ENCODE assay signal across 9 cellular contexts in genomic region chr19:49019242-49019932, GRCh38. TPM values are rescaled to one million over a fixed set of nuclear protein-coding genes. Genes with fewer than 3 reads are reported as not detected.
A peak's percentile ranks its signal among the peaks of the same experiment; 100 is the strongest.
DNase-seq lines count a peak whose midpoint lies in the region; ATAC-seq and TF ChIP-seq lines count a peak whose summit lies in the region.
"Had no signal": no experiment of that assay in that cellular context is flagged by ENCODE, and none has a peak within 500 bp of the region (broad histone marks: within the 10 kb centered on the region; RNA-seq: fewer than 3 reads in every experiment).

No MANE protein-coding gene starts in this region.

- peak overlapping the region; percentile 27; the same call in 1 of the 2 replicates for H3K4me2 ChIP-seq in OCI-LY7 (ENCODE audit: low read length)
- H3K4me2 ChIP-seq in trophoblast cell (ENCODE audit: low read length) = no peak overlapping the region

- no peak overlapping the region for H3K9ac ChIP-seq in trophoblast cell (ENCODE audit: low read length)

- H3K27ac ChIP-seq in OCI-LY7 (ENCODE audit: low read depth, low read length, poor library complexity, severe bottlenecking) (no peak overlapping the region), foreskin keratinocyte (no peak overlapping the region), trophoblast cell (ENCODE audit: low read depth, low read length) (no peak overlapping the region), urinary bladder (ENCODE audit: low read depth) (no peak overlapping the region)

- no CpG with 5 or more reads among the region's 41 CpGs for WGBS in trophoblast cell (ENCODE audit: extremely low coverage, insufficient coverage, insufficient read length)
- WGBS in urinary bladder = 21% methylated on average over 41 of the region's 41 CpGs

- H2BK5ac ChIP-seq in trophoblast cell (ENCODE audit: low read depth, low read length, poor library complexity) = no peak overlapping the region

- peak overlapping the region; percentile 44 for H3K27ac Mint-ChIP-seq in activated T-helper 1 cell treated with anti-CD3 and anti-CD28 coated beads, Interleukin-12 subunit alpha, Interleukin-12 subunit beta, Interleukin-2, Interleukin-4 antibody, amounts not matched to agents 30 ng/mL and 10 ng/mL and 1 ng/mL, durations not matched to agents 14 hours and 24 hours and 36 hours

- H2BK12ac ChIP-seq in trophoblast cell (ENCODE audit: low read length) = no peak overlapping the region

- BruUV-seq in OCI-LY7 (replicated peaks; lab: Mats Ljungman, UMichigan) = no TSS peak

- H3K79me1 ChIP-seq in trophoblast cell (ENCODE audit: low read length) = peaks cover 10% of the 10 kb centered on the region

- no peak overlapping the region for H3K23ac ChIP-seq in trophoblast cell (ENCODE audit: low read length)

- H4K8ac ChIP-seq in trophoblast cell (ENCODE audit: low read depth, low read length) = no peak overlapping the region

- H3K14ac ChIP-seq in trophoblast cell (ENCODE audit: low read length) = no peak overlapping the region

- peaks cover 20% of the 10 kb centered on the region for H3K27me3 Mint-ChIP-seq in activated T-helper 1 cell treated with anti-CD3 and anti-CD28 coated beads, Interleukin-12 subunit alpha, Interleukin-12 subunit beta, Interleukin-2, Interleukin-4 antibody, amounts not matched to agents 30 ng/mL and 10 ng/mL and 1 ng/mL, durations not matched to agents 14 hours and 24 hours and 36 hours (ENCODE audit: insufficient read depth)

- H3K36me3 ChIP-seq in OCI-LY7 (ENCODE audit: insufficient read depth, low read length) (peaks cover 21% of the 10 kb centered on the region), trophoblast cell (ENCODE audit: control insufficient read depth in 1 of 2, insufficient read depth in 2 of 2, low read length in 2 of 2) (peaks cover 15 to 18% of the 10 kb centered on the region in 2 experiments), urinary bladder (ENCODE audit: insufficient read depth) (peaks cover 2% of the 10 kb centered on the region)

- H4K20me1 ChIP-seq in OCI-LY7 (ENCODE audit: insufficient read depth, low read length) = no peaks in the 10 kb centered on the region

- no peaks in the 10 kb centered on the region for H3K9me3 ChIP-seq in OCI-LY7 (ENCODE audit: low read length)
- H3K9me3 ChIP-seq in trophoblast cell (ENCODE audit: insufficient read depth, low read depth, low read length) = peaks cover 1% of the 10 kb centered on the region

- no peak overlapping the region for H4K91ac ChIP-seq in trophoblast cell (ENCODE audit: low read depth, low read length)

- H3K18ac ChIP-seq in trophoblast cell (ENCODE audit: low read length) = no peak overlapping the region

- H3K4me1 ChIP-seq in OCI-LY7 (ENCODE audit: insufficient read depth, low read length, poor library complexity, severe bottlenecking) (peaks cover 43% of the 10 kb centered on the region), foreskin keratinocyte (no peaks in the 10 kb centered on the region), trophoblast cell (ENCODE audit: control insufficient read depth in 1 of 2, insufficient read depth in 2 of 2, low read length in 2 of 2) (peaks cover 5 to 11% of the 10 kb centered on the region in 2 experiments), urinary bladder (ENCODE audit: insufficient read depth) (no peaks in the 10 kb centered on the region)

- H2AK5ac ChIP-seq in trophoblast cell (ENCODE audit: low read length) = no peak overlapping the region

- peak; percentile 42 for DNase-seq in NCI-H2227 (lab: John Stamatoyannopoulos, UW; ENCODE audit: unreplicated experiment)
- no peak for DNase-seq in NCI-H2227 treated with DMSO at 0.1 percent for 48 hours (lab: John Stamatoyannopoulos, UW)
- peak; percentile 56 for DNase-seq in OCI-LY7 (ENCODE audit: low spot score)
- peak; percentile 48 for DNase-seq in activated T-helper 1 cell treated with anti-CD3 and anti-CD28 coated beads, Interleukin-12 subunit alpha, Interleukin-12 subunit beta, Interleukin-2, Interleukin-4 antibody, amounts not matched to agents 30 ng/mL and 10 ng/mL and 1 ng/mL, durations not matched to agents 14 hours and 24 hours and 36 hours (ENCODE audit: low spot score)
- DNase-seq in foreskin keratinocyte = peak in 1 of 2 donors; percentile 38
- peak in 1 of 2 donors; percentile 53 for DNase-seq in trophoblast cell

- H3K9me2 ChIP-seq in OCI-LY7 (ENCODE audit: insufficient read depth, low read length) = no peaks in the 10 kb centered on the region

- H3K27me3 ChIP-seq in foreskin keratinocyte (peaks cover 8% of the 10 kb centered on the region), trophoblast cell (ENCODE audit: insufficient read depth, low read length) (peaks cover 7% of the 10 kb centered on the region)

- CTCF ChIA-PET in OCI-LY7 (lab: Charles Lee; ENCODE audit: unreplicated experiment) = interaction anchor here (0.6 kb wide), 1 partner anchor 282 kb away, joined by 3 read pairs; no protein-coding TSS in a partner anchor

- H4K12ac ChIP-seq in trophoblast cell (ENCODE audit: low read depth, low read length) = no peak overlapping the region

- no peak overlapping the region for H2AFZ ChIP-seq in OCI-LY7 (ENCODE audit: low read length)
- H2AFZ ChIP-seq in trophoblast cell (ENCODE audit: insufficient read depth, low read length, poor library complexity) = peak overlapping the region; percentile 25

- no peak overlapping the region for H3K4ac ChIP-seq in trophoblast cell (ENCODE audit: low read depth, low read length)

- ATAC-seq in foreskin keratinocyte (peak; percentile 45), HG02759 (IDR thresholded peaks at IDR 0.05; ENCODE audit: unreplicated experiment) (no peak)

- TF ChIP-seq CTCF in OCI-LY7 (conservative IDR thresholded peaks at IDR 0.05; ENCODE audit: low read length) (peak; percentile 37), foreskin keratinocyte (conservative IDR thresholded peaks at IDR 0.05) (peak; percentile 33)

- intact Hi-C loops in OCI-LY7 (cut with micrococcal nuclease; ENCODE audit: unreplicated experiment) = no loop called here
- intact Hi-C loops in activated T-helper 1 cell treated with anti-CD3 and anti-CD28 coated beads, Interleukin-12 subunit alpha, Interleukin-12 subunit beta, Interleukin-2, Interleukin-4 antibody, amounts not matched to agents 30 ng/mL and 10 ng/mL and 1 ng/mL, durations not matched to agents 14 hours and 24 hours and 36 hours (cut with micrococcal nuclease) = loop anchor here (1.0 to 2.0 kb wide), 2 partner anchors 26 to 37 kb away; partner anchors contain the start of genes CGB7, GYS1 and RUVBL2

- H3K79me2 ChIP-seq in OCI-LY7 (ENCODE audit: insufficient read depth, low read depth, low read length) = no peaks in the 10 kb centered on the region
- H3K79me2 ChIP-seq in trophoblast cell (ENCODE audit: control insufficient read depth, insufficient read depth, low read length, poor library complexity) = no peaks in the 10 kb centered on the region

- peak overlapping the region; percentile 84 for H3K4me3 Mint-ChIP-seq in activated T-helper 1 cell treated with anti-CD3 and anti-CD28 coated beads, Interleukin-12 subunit alpha, Interleukin-12 subunit beta, Interleukin-2, Interleukin-4 antibody, amounts not matched to agents 30 ng/mL and 10 ng/mL and 1 ng/mL, durations not matched to agents 14 hours and 24 hours and 36 hours

- H3K36me3 Mint-ChIP-seq in activated T-helper 1 cell treated with anti-CD3 and anti-CD28 coated beads, Interleukin-12 subunit alpha, Interleukin-12 subunit beta, Interleukin-2, Interleukin-4 antibody, amounts not matched to agents 30 ng/mL and 10 ng/mL and 1 ng/mL, durations not matched to agents 14 hours and 24 hours and 36 hours (ENCODE audit: low read depth) = peaks cover 9% of the 10 kb centered on the region

- POLR2A ChIA-PET in OCI-LY7 (lab: Charles Lee) = interaction anchor here (1.1 kb wide), 1 partner anchor 53 kb away, joined by 3 read pairs; no protein-coding TSS in a partner anchor

- no peak overlapping the region for H2BK120ac ChIP-seq in trophoblast cell (ENCODE audit: insufficient read depth, low read length, poor library complexity)

- H3K9me3 Mint-ChIP-seq in activated T-helper 1 cell treated with anti-CD3 and anti-CD28 coated beads, Interleukin-12 subunit alpha, Interleukin-12 subunit beta, Interleukin-2, Interleukin-4 antibody, amounts not matched to agents 30 ng/mL and 10 ng/mL and 1 ng/mL, durations not matched to agents 14 hours and 24 hours and 36 hours = no peaks in the 10 kb centered on the region

- H3K4me3 ChIP-seq in OCI-LY7 (ENCODE audit: low read depth, low read length, poor library complexity, severe bottlenecking) = no peak overlapping the region
- H3K4me3 ChIP-seq in trophoblast cell (ENCODE audit: low read depth, low read length) = no peak overlapping the region
- H3K4me3 ChIP-seq in urinary bladder (ENCODE audit: low read depth, low read length) = peak overlapping the region; percentile 14

- H3K4me1 Mint-ChIP-seq in activated T-helper 1 cell treated with anti-CD3 and anti-CD28 coated beads, Interleukin-12 subunit alpha, Interleukin-12 subunit beta, Interleukin-2, Interleukin-4 antibody, amounts not matched to agents 30 ng/mL and 10 ng/mL and 1 ng/mL, durations not matched to agents 14 hours and 24 hours and 36 hours (ENCODE audit: low read depth) = peaks cover 20% of the 10 kb centered on the region

RNA-seq across cellular contexts. Expression of gene LHB, which starts 2.5 kb away (rescaled TPM):
- 1.1 TPM in 1 of 2 replicates, not detected in the other for total RNA-seq in OCI-LY7 (2014; rRNA removed; shearing (Covaris generic))
- total RNA-seq in OCI-LY7 (2022) (not detected in 2 replicates), foreskin keratinocyte (0.35 and 0.44 TPM in 2 replicates), urinary bladder (not detected)
- total RNA-seq in activated T-helper 1 cell treated with anti-CD3 and anti-CD28 coated beads, Interleukin-12 subunit alpha, Interleukin-12 subunit beta, Interleukin-2, Interleukin-4 antibody, amounts not matched to agents 30 ng/mL and 10 ng/mL and 1 ng/mL, durations not matched to agents 14 hours and 24 hours and 36 hours = not detected in 2 replicates
- polyA plus RNA-seq in foreskin keratinocyte (0.65 and 0.81 TPM in 2 replicates), urinary bladder (not detected)
- polyA plus RNA-seq in trophoblast cell (2013) = 1.6 and 1.7 TPM in 2 replicates
- total RNA-seq: frontal cortex had no signal

RNA-seq across cellular contexts. Expression of gene CGB3, which starts 4.7 kb away (rescaled TPM):
- not detected in 2 replicates for total RNA-seq in OCI-LY7 (2014; rRNA removed; shearing (Covaris generic))
- total RNA-seq in OCI-LY7 (2022) (not detected in 2 replicates), foreskin keratinocyte (not detected in 2 replicates), urinary bladder (not detected)
- total RNA-seq in activated T-helper 1 cell treated with anti-CD3 and anti-CD28 coated beads, Interleukin-12 subunit alpha, Interleukin-12 subunit beta, Interleukin-2, Interleukin-4 antibody, amounts not matched to agents 30 ng/mL and 10 ng/mL and 1 ng/mL, durations not matched to agents 14 hours and 24 hours and 36 hours = not detected in 2 replicates
- polyA plus RNA-seq in foreskin keratinocyte (not detected in 2 replicates), urinary bladder (not detected)
- 132 and 135 TPM in 2 replicates for polyA plus RNA-seq in trophoblast cell (2013)
- total RNA-seq: frontal cortex had no signal

RNA-seq across cellular contexts. Expression of gene CGB2, which starts 12.3 kb away (rescaled TPM):
- not detected in 2 replicates for total RNA-seq in OCI-LY7 (2014; rRNA removed; shearing (Covaris generic))
- total RNA-seq in OCI-LY7 (2022) (not detected in 2 replicates), foreskin keratinocyte (not detected in 2 replicates), urinary bladder (not detected)
- not detected in 2 replicates for total RNA-seq in activated T-helper 1 cell treated with anti-CD3 and anti-CD28 coated beads, Interleukin-12 subunit alpha, Interleukin-12 subunit beta, Interleukin-2, Interleukin-4 antibody, amounts not matched to agents 30 ng/mL and 10 ng/mL and 1 ng/mL, durations not matched to agents 14 hours and 24 hours and 36 hours
- polyA plus RNA-seq in foreskin keratinocyte (not detected in 2 replicates), urinary bladder (not detected)
- 0.30 and 0.33 TPM in 2 replicates for polyA plus RNA-seq in trophoblast cell (2013)
- total RNA-seq: frontal cortex had no signal

RNA-seq across cellular contexts. Expression of gene CGB1, which starts 17.3 kb away (rescaled TPM):
- total RNA-seq in OCI-LY7 (2014; rRNA removed; shearing (Covaris generic)) = not detected in 2 replicates
- not detected in 2 replicates for total RNA-seq in OCI-LY7 (2022)
- total RNA-seq in activated T-helper 1 cell treated with anti-CD3 and anti-CD28 coated beads, Interleukin-12 subunit alpha, Interleukin-12 subunit beta, Interleukin-2, Interleukin-4 antibody, amounts not matched to agents 30 ng/mL and 10 ng/mL and 1 ng/mL, durations not matched to agents 14 hours and 24 hours and 36 hours = not detected in 2 replicates
- not detected in 2 replicates for total RNA-seq in foreskin keratinocyte
- not detected in 2 replicates for polyA plus RNA-seq in foreskin keratinocyte
- polyA plus RNA-seq in trophoblast cell (2013) = 0.11 and 0.25 TPM in 2 replicates
- not detected for total RNA-seq in urinary bladder
- not detected for polyA plus RNA-seq in urinary bladder
- total RNA-seq: frontal cortex had no signal

RNA-seq across cellular contexts. Expression of gene CGB5, which starts 24.3 kb away (rescaled TPM):
- total RNA-seq in OCI-LY7 (2014; rRNA removed; shearing (Covaris generic)) = not detected in 2 replicates
- total RNA-seq in OCI-LY7 (2022) (not detected in 2 replicates), foreskin keratinocyte (0.34 TPM in 1 of 2 replicates, not detected in the other), urinary bladder (not detected)
- total RNA-seq in activated T-helper 1 cell treated with anti-CD3 and anti-CD28 coated beads, Interleukin-12 subunit alpha, Interleukin-12 subunit beta, Interleukin-2, Interleukin-4 antibody, amounts not matched to agents 30 ng/mL and 10 ng/mL and 1 ng/mL, durations not matched to agents 14 hours and 24 hours and 36 hours = not detected in 2 replicates
- polyA plus RNA-seq in foreskin keratinocyte (0.77 TPM in 1 of 2 replicates, not detected in the other), urinary bladder (not detected)
- 322 and 331 TPM in 2 replicates for polyA plus RNA-seq in trophoblast cell (2013)
- total RNA-seq: frontal cortex had no signal
